22 cellular contexts compared by ENCODE assay signal in the genomic region with DNA sequence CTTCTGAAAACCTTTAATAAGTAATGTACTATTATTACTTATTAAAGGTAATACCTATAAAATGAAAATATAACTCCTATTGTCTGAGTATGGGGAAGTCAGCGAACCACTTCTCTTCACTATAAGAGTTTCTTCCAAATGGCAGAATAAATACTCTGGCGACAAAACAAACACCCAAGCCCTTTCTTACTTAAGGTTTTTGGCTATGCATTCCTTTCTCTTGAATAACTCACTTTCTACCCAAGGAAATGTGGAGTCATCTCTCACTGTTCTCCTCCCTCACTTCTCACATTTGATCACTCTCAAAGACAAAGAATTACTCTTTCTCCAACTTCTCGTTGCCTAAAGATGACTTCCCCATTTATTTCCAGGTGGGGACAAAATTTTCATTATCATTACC.
DNase-seq lines count a peak whose midpoint lies in the region; ATAC-seq and TF ChIP-seq lines count a peak whose summit lies in the region.
"Had no signal": no experiment of that assay in that cellular context is flagged by ENCODE, and none has a peak within 500 bp of the region (broad histone marks: within the 10 kb centered on the region; RNA-seq: fewer than 3 reads in every experiment).

No MANE protein-coding gene starts in this region.

- H3K4me3 Mint-ChIP-seq in chondrocyte (ENCODE audit: unreplicated experiment), result no peak overlapping the region
- H3K4me3 Mint-ChIP-seq in nephron progenitor cell, result no peak overlapping the region
- H3K4me3 Mint-ChIP-seq: CD4-positive, CD25-positive, alpha-beta regulatory T cell; GM23338 had no signal

- intact Hi-C loops in left lung (cut with DNase I), result no loop called here
- intact Hi-C loops in esophagus squamous epithelium (cut with DNase I), result no loop called here

- WGBS in esophagus squamous epithelium, 2 donors, result 52 to 79% methylated on average over 3 of the region's 3 CpGs

- H3K27ac Mint-ChIP-seq in chondrocyte (ENCODE audit: unreplicated experiment) (no peak overlapping the region), nephron progenitor cell (no peak overlapping the region)
- H3K27ac Mint-ChIP-seq: CD4-positive, CD25-positive, alpha-beta regulatory T cell; GM23338 had no signal

- no peak overlapping the region for H3K27ac ChIP-seq in left lung
- no peak overlapping the region for H3K27ac ChIP-seq in esophagus squamous epithelium
- H3K27ac ChIP-seq: BLaER1, HL-60 had no signal

- H3K4me1 ChIP-seq in left lung, result no peaks in the 10 kb centered on the region
- H3K4me1 ChIP-seq in esophagus squamous epithelium, result no peaks in the 10 kb centered on the region
- H3K4me1 ChIP-seq: BLaER1, HAP-1 had no signal

- peak; percentile 94 for ATAC-seq in left lung
- ATAC-seq: GM23338, HepG2 had no signal

- H3K36me3 ChIP-seq in left lung, result no peaks in the 10 kb centered on the region
- H3K36me3 ChIP-seq in esophagus squamous epithelium, result no peaks in the 10 kb centered on the region
- H3K36me3 ChIP-seq: BLaER1, HAP-1 had no signal

- peak; percentile 38 for DNase-seq in A172 (ENCODE audit: low spot score)
- DNase-seq in HS-5 (ENCODE audit: low read depth), result peak; percentile 32
- DNase-seq in astrocyte of the hippocampus (ENCODE audit: low read depth, low spot score), result peak; percentile 17
- no peak for DNase-seq in left lung
- no peak for DNase-seq in chondrocyte (ENCODE audit: low spot score)
- no peak for DNase-seq in nephron progenitor cell
- DNase-seq in esophagus squamous epithelium (lab: John Stamatoyannopoulos, UW), result no peak
- DNase-seq in stimulated activated CD4-positive, alpha-beta T cell treated with anti-CD3 and anti-CD28 coated beads, Interleukin-4, amount 100 ng/mL, for 4 hours, result no peak
- DNase-seq: 8988T; CD4-positive, CD25-positive, alpha-beta regulatory T cell; DMS153; DND-41; Karpas-422; MV-4-11; NCI-H2029; NCI-H526 treated with DMSO at 0.1 percent for 48 hours; SHP77 treated with DMSO at 0.1 percent for 48 hours had no signal

- H3K4me3 ChIP-seq in left lung (no peak overlapping the region), esophagus squamous epithelium (no peak overlapping the region)
- H3K4me3 ChIP-seq: BLaER1, GM23338, HAP-1 had no signal

- no peaks in the 10 kb centered on the region for H3K9me3 ChIP-seq in left lung
- no peaks in the 10 kb centered on the region for H3K9me3 ChIP-seq in esophagus squamous epithelium
- H3K9me3 ChIP-seq: BLaER1, HAP-1 had no signal

- TF ChIP-seq CTCF in left lung (IDR thresholded peaks at IDR 0.05) (no peak), chondrocyte (IDR thresholded peaks at IDR 0.05) (no peak), nephron progenitor cell (IDR thresholded peaks at IDR 0.05) (no peak), esophagus squamous epithelium (IDR thresholded peaks at IDR 0.05) (no peak)

- no peak for TF ChIP-seq POLR2A in esophagus squamous epithelium (IDR thresholded peaks at IDR 0.05)

- H3K4me1 Mint-ChIP-seq in chondrocyte (ENCODE audit: low read depth), result peaks cover 3% of the 10 kb centered on the region
- H3K4me1 Mint-ChIP-seq in nephron progenitor cell, result no peaks in the 10 kb centered on the region
- H3K4me1 Mint-ChIP-seq: CD4-positive, CD25-positive, alpha-beta regulatory T cell; GM23338 had no signal

- H3K27me3 Mint-ChIP-seq in chondrocyte (ENCODE audit: low read depth) (peaks cover 5% of the 10 kb centered on the region), nephron progenitor cell (ENCODE audit: low read depth, poor library complexity) (peaks cover 3% of the 10 kb centered on the region)
- H3K27me3 Mint-ChIP-seq: CD4-positive, CD25-positive, alpha-beta regulatory T cell had no signal

- H3K9me3 Mint-ChIP-seq in chondrocyte (ENCODE audit: low read depth) (peaks cover 2% of the 10 kb centered on the region), nephron progenitor cell (peaks cover 3% of the 10 kb centered on the region)

- H3K27me3 ChIP-seq in left lung (no peaks in the 10 kb centered on the region), esophagus squamous epithelium (no peaks in the 10 kb centered on the region)
- H3K27me3 ChIP-seq: BLaER1 had no signal

- H3K36me3 Mint-ChIP-seq in chondrocyte (ENCODE audit: low read depth) (no peaks in the 10 kb centered on the region), nephron progenitor cell (ENCODE audit: low read depth) (no peaks in the 10 kb centered on the region)
- H3K36me3 Mint-ChIP-seq: CD4-positive, CD25-positive, alpha-beta regulatory T cell had no signal

Comparison
In these comparisons a context has a peak if more than half of its experiments do, and no peak if none do; other contexts are left out.
1. DNase-seq: peak in A172 (single experiment), HS-5 (single experiment) and astrocyte of the hippocampus (single experiment); none in left lung (0 of 2), chondrocyte (single experiment), nephron progenitor cell (single experiment), esophagus squamous epithelium (single experiment) and stimulated activated CD4-positive, alpha-beta T cell treated with anti-CD3 and anti-CD28 coated beads, Interleukin-4, amount 100 ng/mL, for 4 hours (0 of 2).